1 cellular context compared by ENCODE assay signal in the genomic region with DNA sequence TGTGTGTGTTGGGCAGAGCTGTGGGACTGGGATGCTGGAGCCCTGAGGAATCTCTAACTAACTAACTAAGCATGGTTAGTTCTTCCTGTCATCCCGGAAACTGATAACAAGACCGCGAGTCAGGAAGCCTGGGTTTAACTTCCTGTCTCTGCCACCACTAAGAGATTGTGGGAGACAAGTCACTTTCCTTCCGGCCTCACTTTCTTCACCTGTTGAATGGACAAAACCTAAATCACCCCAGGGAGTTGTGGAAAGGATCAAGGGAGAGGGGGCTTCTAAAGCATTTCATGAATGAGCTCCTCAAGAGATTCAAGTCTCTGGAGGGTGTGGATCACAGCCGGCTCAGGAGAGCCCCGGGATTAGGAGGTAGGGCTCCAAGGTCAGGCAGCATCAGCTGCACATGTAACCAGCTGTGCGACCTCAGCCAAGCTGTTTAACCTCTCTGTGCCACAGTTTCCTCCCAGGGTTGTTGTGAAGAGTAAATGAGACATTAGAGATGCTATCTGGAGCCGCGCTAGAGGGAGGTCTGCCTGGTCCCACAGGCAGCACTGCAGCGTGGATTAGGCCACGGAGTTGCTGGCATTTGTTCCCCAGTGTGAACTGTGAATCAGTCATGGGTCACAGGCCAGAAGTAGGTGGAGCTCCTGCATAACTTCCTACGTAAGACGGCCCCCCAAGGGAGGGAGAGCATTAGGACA.
TF ChIP-seq lines count a peak whose summit lies in the region.

No MANE protein-coding gene starts in this region.

TF ChIP-seq in WTC11, 78 proteins besides CTCF, POLR2A, EP300 and RAD21 (continued from another document):
- TF ChIP-seq, protein P1, sequence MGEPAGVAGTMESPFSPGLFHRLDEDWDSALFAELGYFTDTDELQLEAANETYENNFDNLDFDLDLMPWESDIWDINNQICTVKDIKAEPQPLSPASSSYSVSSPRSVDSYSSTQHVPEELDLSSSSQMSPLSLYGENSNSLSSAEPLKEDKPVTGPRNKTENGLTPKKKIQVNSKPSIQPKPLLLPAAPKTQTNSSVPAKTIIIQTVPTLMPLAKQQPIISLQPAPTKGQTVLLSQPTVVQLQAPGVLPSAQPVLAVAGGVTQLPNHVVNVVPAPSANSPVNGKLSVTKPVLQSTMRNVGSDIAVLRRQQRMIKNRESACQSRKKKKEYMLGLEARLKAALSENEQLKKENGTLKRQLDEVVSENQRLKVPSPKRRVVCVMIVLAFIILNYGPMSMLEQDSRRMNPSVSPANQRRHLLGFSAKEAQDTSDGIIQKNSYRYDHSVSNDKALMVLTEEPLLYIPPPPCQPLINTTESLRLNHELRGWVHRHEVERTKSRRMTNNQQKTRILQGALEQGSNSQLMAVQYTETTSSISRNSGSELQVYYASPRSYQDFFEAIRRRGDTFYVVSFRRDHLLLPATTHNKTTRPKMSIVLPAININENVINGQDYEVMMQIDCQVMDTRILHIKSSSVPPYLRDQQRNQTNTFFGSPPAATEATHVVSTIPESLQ (CRISPR knock-in tag; IDR thresholded peaks at IDR 0.05) = no peak
- TF ChIP-seq ZNF671 (CRISPR knock-in tag; IDR thresholded peaks at IDR 0.05) = no peak
- TF ChIP-seq, protein P2, sequence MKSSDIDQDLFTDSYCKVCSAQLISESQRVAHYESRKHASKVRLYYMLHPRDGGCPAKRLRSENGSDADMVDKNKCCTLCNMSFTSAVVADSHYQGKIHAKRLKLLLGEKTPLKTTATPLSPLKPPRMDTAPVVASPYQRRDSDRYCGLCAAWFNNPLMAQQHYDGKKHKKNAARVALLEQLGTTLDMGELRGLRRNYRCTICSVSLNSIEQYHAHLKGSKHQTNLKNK (CRISPR knock-in tag; IDR thresholded peaks at IDR 0.05) = no peak
- no peak for TF ChIP-seq CREM (CRISPR knock-in tag; IDR thresholded peaks at IDR 0.05)
- TF ChIP-seq NR1H2 (CRISPR knock-in tag; IDR thresholded peaks at IDR 0.05) = no peak
- TF ChIP-seq, protein P3, sequence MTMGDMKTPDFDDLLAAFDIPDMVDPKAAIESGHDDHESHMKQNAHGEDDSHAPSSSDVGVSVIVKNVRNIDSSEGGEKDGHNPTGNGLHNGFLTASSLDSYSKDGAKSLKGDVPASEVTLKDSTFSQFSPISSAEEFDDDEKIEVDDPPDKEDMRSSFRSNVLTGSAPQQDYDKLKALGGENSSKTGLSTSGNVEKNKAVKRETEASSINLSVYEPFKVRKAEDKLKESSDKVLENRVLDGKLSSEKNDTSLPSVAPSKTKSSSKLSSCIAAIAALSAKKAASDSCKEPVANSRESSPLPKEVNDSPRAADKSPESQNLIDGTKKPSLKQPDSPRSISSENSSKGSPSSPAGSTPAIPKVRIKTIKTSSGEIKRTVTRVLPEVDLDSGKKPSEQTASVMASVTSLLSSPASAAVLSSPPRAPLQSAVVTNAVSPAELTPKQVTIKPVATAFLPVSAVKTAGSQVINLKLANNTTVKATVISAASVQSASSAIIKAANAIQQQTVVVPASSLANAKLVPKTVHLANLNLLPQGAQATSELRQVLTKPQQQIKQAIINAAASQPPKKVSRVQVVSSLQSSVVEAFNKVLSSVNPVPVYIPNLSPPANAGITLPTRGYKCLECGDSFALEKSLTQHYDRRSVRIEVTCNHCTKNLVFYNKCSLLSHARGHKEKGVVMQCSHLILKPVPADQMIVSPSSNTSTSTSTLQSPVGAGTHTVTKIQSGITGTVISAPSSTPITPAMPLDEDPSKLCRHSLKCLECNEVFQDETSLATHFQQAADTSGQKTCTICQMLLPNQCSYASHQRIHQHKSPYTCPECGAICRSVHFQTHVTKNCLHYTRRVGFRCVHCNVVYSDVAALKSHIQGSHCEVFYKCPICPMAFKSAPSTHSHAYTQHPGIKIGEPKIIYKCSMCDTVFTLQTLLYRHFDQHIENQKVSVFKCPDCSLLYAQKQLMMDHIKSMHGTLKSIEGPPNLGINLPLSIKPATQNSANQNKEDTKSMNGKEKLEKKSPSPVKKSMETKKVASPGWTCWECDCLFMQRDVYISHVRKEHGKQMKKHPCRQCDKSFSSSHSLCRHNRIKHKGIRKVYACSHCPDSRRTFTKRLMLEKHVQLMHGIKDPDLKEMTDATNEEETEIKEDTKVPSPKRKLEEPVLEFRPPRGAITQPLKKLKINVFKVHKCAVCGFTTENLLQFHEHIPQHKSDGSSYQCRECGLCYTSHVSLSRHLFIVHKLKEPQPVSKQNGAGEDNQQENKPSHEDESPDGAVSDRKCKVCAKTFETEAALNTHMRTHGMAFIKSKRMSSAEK (CRISPR knock-in tag; IDR thresholded peaks at IDR 0.05; ENCODE audit: borderline replicate concordance) = no peak
- TF ChIP-seq, protein P4, sequence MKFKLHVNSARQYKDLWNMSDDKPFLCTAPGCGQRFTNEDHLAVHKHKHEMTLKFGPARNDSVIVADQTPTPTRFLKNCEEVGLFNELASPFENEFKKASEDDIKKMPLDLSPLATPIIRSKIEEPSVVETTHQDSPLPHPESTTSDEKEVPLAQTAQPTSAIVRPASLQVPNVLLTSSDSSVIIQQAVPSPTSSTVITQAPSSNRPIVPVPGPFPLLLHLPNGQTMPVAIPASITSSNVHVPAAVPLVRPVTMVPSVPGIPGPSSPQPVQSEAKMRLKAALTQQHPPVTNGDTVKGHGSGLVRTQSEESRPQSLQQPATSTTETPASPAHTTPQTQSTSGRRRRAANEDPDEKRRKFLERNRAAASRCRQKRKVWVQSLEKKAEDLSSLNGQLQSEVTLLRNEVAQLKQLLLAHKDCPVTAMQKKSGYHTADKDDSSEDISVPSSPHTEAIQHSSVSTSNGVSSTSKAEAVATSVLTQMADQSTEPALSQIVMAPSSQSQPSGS (CRISPR knock-in tag; IDR thresholded peaks at IDR 0.05; ENCODE audit: borderline replicate concordance, low read depth) = no peak
- TF ChIP-seq GABPB1 (CRISPR knock-in tag; IDR thresholded peaks at IDR 0.05) = no peak
- TF ChIP-seq, protein P5, sequence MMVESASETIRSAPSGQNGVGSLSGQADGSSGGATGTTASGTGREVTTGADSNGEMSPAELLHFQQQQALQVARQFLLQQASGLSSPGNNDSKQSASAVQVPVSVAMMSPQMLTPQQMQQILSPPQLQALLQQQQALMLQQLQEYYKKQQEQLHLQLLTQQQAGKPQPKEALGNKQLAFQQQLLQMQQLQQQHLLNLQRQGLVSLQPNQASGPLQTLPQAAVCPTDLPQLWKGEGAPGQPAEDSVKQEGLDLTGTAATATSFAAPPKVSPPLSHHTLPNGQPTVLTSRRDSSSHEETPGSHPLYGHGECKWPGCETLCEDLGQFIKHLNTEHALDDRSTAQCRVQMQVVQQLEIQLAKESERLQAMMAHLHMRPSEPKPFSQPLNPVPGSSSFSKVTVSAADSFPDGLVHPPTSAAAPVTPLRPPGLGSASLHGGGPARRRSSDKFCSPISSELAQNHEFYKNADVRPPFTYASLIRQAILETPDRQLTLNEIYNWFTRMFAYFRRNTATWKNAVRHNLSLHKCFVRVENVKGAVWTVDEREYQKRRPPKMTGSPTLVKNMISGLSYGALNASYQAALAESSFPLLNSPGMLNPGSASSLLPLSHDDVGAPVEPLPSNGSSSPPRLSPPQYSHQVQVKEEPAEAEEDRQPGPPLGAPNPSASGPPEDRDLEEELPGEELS (CRISPR knock-in tag; IDR thresholded peaks at IDR 0.05) = no peak
- TF ChIP-seq, protein P6, sequence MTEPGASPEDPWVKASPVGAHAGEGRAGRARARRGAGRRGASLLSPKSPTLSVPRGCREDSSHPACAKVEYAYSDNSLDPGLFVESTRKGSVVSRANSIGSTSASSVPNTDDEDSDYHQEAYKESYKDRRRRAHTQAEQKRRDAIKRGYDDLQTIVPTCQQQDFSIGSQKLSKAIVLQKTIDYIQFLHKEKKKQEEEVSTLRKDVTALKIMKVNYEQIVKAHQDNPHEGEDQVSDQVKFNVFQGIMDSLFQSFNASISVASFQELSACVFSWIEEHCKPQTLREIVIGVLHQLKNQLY (CRISPR knock-in tag; IDR thresholded peaks at IDR 0.05) = no peak
- TF ChIP-seq, protein P7, sequence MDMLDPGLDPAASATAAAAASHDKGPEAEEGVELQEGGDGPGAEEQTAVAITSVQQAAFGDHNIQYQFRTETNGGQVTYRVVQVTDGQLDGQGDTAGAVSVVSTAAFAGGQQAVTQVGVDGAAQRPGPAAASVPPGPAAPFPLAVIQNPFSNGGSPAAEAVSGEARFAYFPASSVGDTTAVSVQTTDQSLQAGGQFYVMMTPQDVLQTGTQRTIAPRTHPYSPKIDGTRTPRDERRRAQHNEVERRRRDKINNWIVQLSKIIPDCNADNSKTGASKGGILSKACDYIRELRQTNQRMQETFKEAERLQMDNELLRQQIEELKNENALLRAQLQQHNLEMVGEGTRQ (CRISPR knock-in tag; IDR thresholded peaks at IDR 0.05) = no peak
- TF ChIP-seq, protein P8, sequence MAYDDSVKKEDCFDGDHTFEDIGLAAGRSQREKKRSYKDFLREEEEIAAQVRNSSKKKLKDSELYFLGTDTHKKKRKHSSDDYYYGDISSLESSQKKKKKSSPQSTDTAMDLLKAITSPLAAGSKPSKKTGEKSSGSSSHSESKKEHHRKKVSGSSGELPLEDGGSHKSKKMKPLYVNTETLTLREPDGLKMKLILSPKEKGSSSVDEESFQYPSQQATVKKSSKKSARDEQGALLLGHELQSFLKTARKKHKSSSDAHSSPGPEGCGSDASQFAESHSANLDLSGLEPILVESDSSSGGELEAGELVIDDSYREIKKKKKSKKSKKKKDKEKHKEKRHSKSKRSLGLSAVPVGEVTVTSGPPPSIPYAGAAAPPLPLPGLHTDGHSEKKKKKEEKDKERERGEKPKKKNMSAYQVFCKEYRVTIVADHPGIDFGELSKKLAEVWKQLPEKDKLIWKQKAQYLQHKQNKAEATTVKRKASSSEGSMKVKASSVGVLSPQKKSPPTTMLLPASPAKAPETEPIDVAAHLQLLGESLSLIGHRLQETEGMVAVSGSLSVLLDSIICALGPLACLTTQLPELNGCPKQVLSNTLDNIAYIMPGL (CRISPR knock-in tag; IDR thresholded peaks at IDR 0.05) = no peak
- no peak for TF ChIP-seq NFE2L1 (CRISPR knock-in tag; IDR thresholded peaks at IDR 0.05)
